In the genomic region with DNA sequence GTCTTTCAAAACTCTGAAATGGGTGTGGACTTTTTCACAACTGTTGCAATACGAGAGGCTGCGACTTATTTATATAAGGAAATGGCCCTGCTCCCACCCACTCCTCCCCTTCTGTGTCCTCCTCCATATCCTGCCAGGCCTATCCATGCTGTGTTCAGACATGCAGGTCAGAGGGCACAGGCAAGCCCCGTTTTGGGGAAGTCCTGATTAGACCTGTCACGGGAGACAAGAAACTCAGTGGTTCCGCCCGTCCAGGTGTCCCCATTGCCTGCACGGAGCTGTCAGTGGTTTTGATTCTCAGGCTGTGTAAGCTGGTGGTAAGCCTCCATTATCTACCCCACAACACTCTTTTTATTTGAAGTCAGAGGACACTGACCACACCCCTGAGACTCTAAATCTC, we compare ENCODE assay signal across 9 cellular contexts.
DNase-seq lines count a peak whose midpoint lies in the region; ATAC-seq, FAIRE-seq and TF ChIP-seq lines count a peak whose summit lies in the region.
"Had no signal": no experiment of that assay in that cellular context is flagged by ENCODE, and none has a peak within 500 bp of the region (broad histone marks: within the 10 kb centered on the region; RNA-seq: fewer than 3 reads in every experiment).

No MANE protein-coding gene starts in this region.

- TF ChIP-seq CTCF in heart right ventricle (IDR thresholded peaks at IDR 0.05) = no peak

- H3K9me3 ChIP-seq in heart right ventricle = no peaks in the 10 kb centered on the region

- H3K4me1 ChIP-seq in heart right ventricle = peaks cover 0 to 75% (median 57%) of the 10 kb centered on the region in 9 donors

- H3K27me3 ChIP-seq in heart right ventricle = no peaks in the 10 kb centered on the region

- intact Hi-C loops in heart right ventricle (cut with DNase I) = no loop called here

- 45 to 50% methylated on average over 7 of the region's 7 CpGs for WGBS in heart right ventricle, 2 donors

- no peak overlapping the region for H3K4me3 ChIP-seq in heart right ventricle

- peak overlapping the region in 3 of 10 donors; percentile 6 to 30 (median 29) for H3K27ac ChIP-seq in heart right ventricle

- no peak for FAIRE-seq in frontal cortex (lab: Jason Lieb, UNC)
- FAIRE-seq: endometrium had no signal

- ATAC-seq in GM18502 (IDR thresholded peaks at IDR 0.05; ENCODE audit: poor library complexity, unreplicated experiment) = peak; percentile 80
- peak; percentile 62 for ATAC-seq in GM21619 (IDR thresholded peaks at IDR 0.05; ENCODE audit: unreplicated experiment)
- ATAC-seq in HG03460 (IDR thresholded peaks at IDR 0.05; ENCODE audit: unreplicated experiment) = peak; percentile 83
- ATAC-seq in heart right ventricle = peak in 7 of 8 donors; percentile 22 to 52 (median 40)

- DNase-seq in heart right ventricle (no peak), putamen (ENCODE audit: low spot score) (no peak), SW 1271 (lab: John Stamatoyannopoulos, UW) (no peak), AML-193 (lab: John Stamatoyannopoulos, UW) (no peak), frontal cortex (ENCODE audit: low spot score in 2 of 2) (no peak)

- H3K36me3 ChIP-seq in heart right ventricle = peaks cover 0 to 7% (median 0%) of the 10 kb centered on the region in 9 donors
